In the genomic region with DNA sequence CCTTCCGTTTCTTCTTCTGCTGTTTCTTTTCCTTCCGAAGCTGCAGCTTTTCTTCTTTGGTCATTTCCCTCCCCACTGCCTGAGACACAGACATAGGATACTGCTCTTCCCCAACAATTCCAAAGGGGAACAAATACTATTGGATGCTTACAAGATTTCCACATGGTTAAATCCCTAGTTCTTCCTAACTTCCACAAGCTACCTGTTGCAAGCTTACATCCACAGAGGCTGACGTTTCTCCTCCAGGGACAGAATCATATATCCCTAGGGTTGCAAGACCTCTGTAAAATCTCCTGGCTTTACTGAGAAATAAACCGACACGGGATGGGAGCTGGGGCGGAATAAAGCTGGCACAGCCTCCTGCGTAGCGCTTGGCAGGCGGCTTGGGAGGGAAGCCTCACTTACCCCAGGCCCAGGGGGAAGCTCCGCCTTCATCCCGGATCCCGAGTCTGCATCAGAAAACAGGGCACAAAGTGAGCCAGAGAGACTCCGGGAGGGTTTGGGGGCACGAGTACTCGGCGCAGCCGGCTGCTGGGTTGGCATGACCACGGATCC, we compare ENCODE assay signal across 8 cellular contexts. TPM values are rescaled to one million over a fixed set of nuclear protein-coding genes. Genes with fewer than 3 reads are reported as not detected.
DNase-seq lines count a peak whose midpoint lies in the region; ATAC-seq, FAIRE-seq and TF ChIP-seq lines count a peak whose summit lies in the region.

No MANE protein-coding gene starts in this region.

- dilution Hi-C loops in mammary epithelial cell (cut with HindIII; ENCODE audit: low sequenced_read_pairs) = no loop called here

- no peak for ATAC-seq in GM18861 (IDR thresholded peaks at IDR 0.05; ENCODE audit: unreplicated experiment)
- ATAC-seq in HG02981 (IDR thresholded peaks at IDR 0.05; ENCODE audit: unreplicated experiment) = no peak

- peak overlapping the region; percentile 80 for H3K9ac ChIP-seq in mammary epithelial cell (ENCODE audit: insufficient read depth, low read length)

- intact Hi-C loops in mammary epithelial cell (cut with micrococcal nuclease) = loop anchor here (1.0 kb wide), 4 partner anchors 11 to 48 kb away; a partner anchor contains a TSS

- FAIRE-seq in small intestine (lab: Jason Lieb, UNC) = no peak

- H3K4me3 Mint-ChIP-seq in immature natural killer cell = peak overlapping the region; percentile 94 to 99 (median 95)

- H3K4me1 ChIP-seq in mammary epithelial cell (ENCODE audit: insufficient read depth, low read length) = peaks cover 18% of the 10 kb centered on the region
- H3K4me1 ChIP-seq in small intestine (ENCODE audit: control insufficient read depth in 2 of 2, insufficient read depth in 1 of 2, low read depth in 1 of 2, low read length in 1 of 2) = peaks cover 6 to 8% of the 10 kb centered on the region in 2 donors

- CTCF ChIA-PET in mammary epithelial cell (lab: Charles Lee; ENCODE audit: low non-redundant PET) = interaction anchor here (0.9 kb wide), 1 partner anchor 13 kb away, joined by 6 read pairs; a partner anchor contains a TSS

- no peaks in the 10 kb centered on the region for H4K20me1 ChIP-seq in mammary epithelial cell (ENCODE audit: insufficient read depth, low read length)

- DNase-seq in Daoy (ENCODE audit: low read depth) = peak; percentile 77
- DNase-seq in H7 = peak; percentile 95
- peak; percentile 66 for DNase-seq in NCI-H69 (lab: John Stamatoyannopoulos, UW)
- peak; percentile 51 for DNase-seq in mammary epithelial cell
- no peak for DNase-seq in immature natural killer cell
- DNase-seq in small intestine = no peak

- H3K36me3 ChIP-seq in H7 (replicated peaks; ENCODE audit: control insufficient read depth, insufficient read depth, low read length) (peaks cover 26% of the 10 kb centered on the region), mammary epithelial cell (ENCODE audit: insufficient read depth, low read length) (peaks cover 20% of the 10 kb centered on the region), small intestine (ENCODE audit: control insufficient read depth in 2 of 2, insufficient read depth in 2 of 2, low read length in 2 of 2) (peaks cover 7 to 20% of the 10 kb centered on the region in 2 donors)

- H3K9me3 Mint-ChIP-seq in immature natural killer cell = no peaks in the 10 kb centered on the region

- H3K4me3 ChIP-seq in H7 (ENCODE audit: insufficient read depth, low read depth, low read length) (peak overlapping the region; percentile 99), mammary epithelial cell (replicated peaks in 1 of 3; ENCODE audit: insufficient read depth in 1 of 3, low read depth in 2 of 3, low read length in 3 of 3) (peak overlapping the region; percentile 88 to 96 (median 94)), small intestine (ENCODE audit: low read depth in 1 of 2, low read length in 2 of 2) (peak overlapping the region; percentile 70 to 74)

- H3K27me3 ChIP-seq in H7 (ENCODE audit: control insufficient read depth, insufficient read depth, low read length) = no peaks in the 10 kb centered on the region
- no peaks in the 10 kb centered on the region for H3K27me3 ChIP-seq in mammary epithelial cell (ENCODE audit: insufficient read depth, low read length)
- H3K27me3 ChIP-seq in small intestine (ENCODE audit: control insufficient read depth in 2 of 2, insufficient read depth in 2 of 2, low read length in 2 of 2) = no peaks in the 10 kb centered on the region

- H3K27ac ChIP-seq in mammary epithelial cell (ENCODE audit: insufficient read depth, low read depth, low read length) = peak overlapping the region; percentile 65
- H3K27ac ChIP-seq in small intestine (ENCODE audit: low read depth in 1 of 2, low read length in 1 of 2) = peak overlapping the region; percentile 91 to 93

- H3K27me3 Mint-ChIP-seq in immature natural killer cell (ENCODE audit: low read depth in 3 of 3) = peaks cover 4 to 8% (median 4%) of the 10 kb centered on the region in 3 donors

- peak overlapping the region; percentile 94 for H3K4me2 ChIP-seq in mammary epithelial cell (ENCODE audit: insufficient read depth, low read depth, low read length)

- in situ Hi-C loops in mammary epithelial cell (cut with MboI; ENCODE audit: low sequenced_read_pairs in 2 of 2) = no loop called here

- H3K79me2 ChIP-seq in mammary epithelial cell (ENCODE audit: insufficient read depth, low read length) = peaks cover 55% of the 10 kb centered on the region

- peak overlapping the region; percentile 90 to 100 (median 96) for H3K27ac Mint-ChIP-seq in immature natural killer cell

- peaks cover 45 to 51% of the 10 kb centered on the region in 2 donors for H3K4me1 Mint-ChIP-seq in immature natural killer cell

- peak overlapping the region; percentile 94 for H2AFZ ChIP-seq in mammary epithelial cell (ENCODE audit: low read depth, low read length)

- H3K9me3 ChIP-seq in mammary epithelial cell (replicated peaks; ENCODE audit: insufficient read depth, low read length) (no peaks in the 10 kb centered on the region), small intestine (ENCODE audit: control insufficient read depth, low read depth) (no peaks in the 10 kb centered on the region)

- no TSS peak for BruUV-seq in mammary epithelial cell (replicated peaks; lab: Mats Ljungman, UMichigan)

- 2% methylated on average over 15 of the region's 18 CpGs for WGBS in mammary epithelial cell (ENCODE audit: low coverage, missing lambda C conversion rate)
- 1 to 2% (median 1%) methylated on average over 18 of the region's 18 CpGs for WGBS in small intestine, 3 donors

- TF ChIP-seq CTCF in mammary epithelial cell (conservative IDR thresholded peaks at IDR 0.05 in 1 of 2, IDR thresholded peaks at IDR 0.05 in 1 of 2; ENCODE audit: extremely low read depth in 1 of 2, insufficient read depth in 1 of 2, low read depth in 1 of 2, low read length in 2 of 2) = no peak

- H3K36me3 Mint-ChIP-seq in immature natural killer cell = peaks cover 0 to 27% (median 11%) of the 10 kb centered on the region in 3 donors

RNA-seq across cellular contexts. Expression of a gene that starts 0.6 kb away (rescaled TPM):
- total RNA-seq in Daoy (2014; rRNA removed; shearing (Covaris generic)) = 40.3 and 49.1 TPM in 2 replicates
- total RNA-seq in H7 (2014; rRNA removed; shearing (Covaris generic)) = 31.6 and 33.1 TPM in 2 replicates
- total RNA-seq in mammary epithelial cell = 10 to 100 TPM; 19.8 to 42.3 TPM
- polyA plus RNA-seq in mammary epithelial cell (37.5 TPM), immature natural killer cell (10 to 100 TPM; 21.3 to 33.1 (median 24.7) TPM), small intestine (10 to 100 TPM; 31.0 to 45.4 (median 41.1) TPM)
- polyA minus RNA-seq in mammary epithelial cell = 41.0 TPM

RNA-seq across cellular contexts. Expression of a gene that starts 0.9 kb away (rescaled TPM):
- total RNA-seq in Daoy (2014; rRNA removed; shearing (Covaris generic)) = 107 and 126 TPM in 2 replicates
- 110 and 129 TPM in 2 replicates for total RNA-seq in H7 (2014; rRNA removed; shearing (Covaris generic))
- total RNA-seq in mammary epithelial cell = 10 to 100 TPM; 86.0 to 87.5 TPM
- polyA plus RNA-seq in mammary epithelial cell (96.5 TPM), immature natural killer cell (100 to 1,000 TPM; 236 to 321 (median 261) TPM), small intestine (10 to 100 TPM; 64.6 to 76.6 (median 74.8) TPM)
- polyA minus RNA-seq in mammary epithelial cell = 123 TPM

RNA-seq across cellular contexts. Expression of a gene that starts 11.0 kb away (rescaled TPM):
- total RNA-seq in Daoy (2014; rRNA removed; shearing (Covaris generic)) = 4.0 and 5.5 TPM in 2 replicates
- 11.8 and 19.2 TPM in 2 replicates for total RNA-seq in H7 (2014; rRNA removed; shearing (Covaris generic))
- 10 to 100 TPM; 10.2 to 14.9 TPM for total RNA-seq in mammary epithelial cell
- 8.4 TPM for polyA plus RNA-seq in mammary epithelial cell
- polyA minus RNA-seq in mammary epithelial cell = 19.8 TPM
- 1 to 10 TPM; 2.2 to 6.3 (median 2.7) TPM for polyA plus RNA-seq in immature natural killer cell
- polyA plus RNA-seq in small intestine = 10 to 100 TPM; 18.4 to 48.1 (median 37.0) TPM

RNA-seq across cellular contexts. Expression of a gene that starts 13.0 kb away (rescaled TPM):
- 36.6 and 49.1 TPM in 2 replicates for total RNA-seq in Daoy (2014; rRNA removed; shearing (Covaris generic))
- 147 and 152 TPM in 2 replicates for total RNA-seq in H7 (2014; rRNA removed; shearing (Covaris generic))
- total RNA-seq in mammary epithelial cell = 10 to 100 TPM; 26.7 to 55.5 TPM
- polyA plus RNA-seq in mammary epithelial cell (49.5 TPM), immature natural killer cell (10 to 100 TPM; 22.1 to 43.7 (median 34.7) TPM), small intestine (10 to 100 TPM; 27.4 to 39.8 (median 31.6) TPM)
- polyA minus RNA-seq in mammary epithelial cell = 56.9 TPM

RNA-seq across cellular contexts. Expression of a gene that starts 39.8 kb away (rescaled TPM):
- 197 and 212 TPM in 2 replicates for total RNA-seq in Daoy (2014; rRNA removed; shearing (Covaris generic))
- total RNA-seq in H7 (2014; rRNA removed; shearing (Covaris generic)) = 151 and 164 TPM in 2 replicates
- total RNA-seq in mammary epithelial cell = 100 to 1,000 TPM in 1 of 2 donors, 10 to 100 TPM in 1; 58.8 to 113 TPM
- 104 TPM for polyA plus RNA-seq in mammary epithelial cell
- polyA minus RNA-seq in mammary epithelial cell = 138 TPM
- polyA plus RNA-seq in immature natural killer cell = 100 to 1,000 TPM in 2 of 3 donors, 10 to 100 TPM in 1; 71.3 to 116 (median 104) TPM
- polyA plus RNA-seq in small intestine = 10 to 100 TPM; 44.1 to 93.1 (median 45.4) TPM

Comparison
In these comparisons a context has a peak if more than half of its experiments do, and no peak if none do; other contexts are left out.
1. DNase-seq: peak in Daoy (single experiment), H7 (single experiment), NCI-H69 (single experiment) and mammary epithelial cell (single experiment); none in immature natural killer cell (0 of 3) and small intestine (single experiment).
2. Peak in every context shown above with its lines, with median percentiles within 50 percentile points of each other: H3K4me3 ChIP-seq.